ENCODE assay signal across 12 cellular contexts in genomic region chr1:178973671-178974091, GRCh38.
DNase-seq lines count a peak whose midpoint lies in the region; ATAC-seq and TF ChIP-seq lines count a peak whose summit lies in the region.
"Had no signal": no experiment of that assay in that cellular context is flagged by ENCODE, and none has a peak within 500 bp of the region (broad histone marks: within the 10 kb centered on the region; RNA-seq: fewer than 3 reads in every experiment).

No MANE protein-coding gene starts in this region.

- no peak for TF ChIP-seq CTCF in GM10266 (IDR thresholded peaks at IDR 0.05; ENCODE audit: control insufficient read depth, insufficient read depth, low read depth, missing control alignments)

- no peak overlapping the region for H3K27ac Mint-ChIP-seq in activated T-cell treated with anti-CD3 and anti-CD28 coated beads, Interleukin-2, amount 50 U/mL, for 24 hours
- no peak overlapping the region for H3K27ac Mint-ChIP-seq in stimulated activated effector memory CD8-positive, alpha-beta T cell treated with anti-CD3 and anti-CD28 coated beads, Interleukin-12 subunit alpha, Interleukin-12 subunit beta, amount 100 ng/mL, for 72 hours

- peak; percentile 49 for ATAC-seq in GM21360 (IDR thresholded peaks at IDR 0.05; ENCODE audit: unreplicated experiment)
- ATAC-seq in HG03159 (IDR thresholded peaks at IDR 0.05; ENCODE audit: unreplicated experiment): peak; percentile 54
- no peak for ATAC-seq in stimulated activated effector memory CD8-positive, alpha-beta T cell treated with anti-CD3 and anti-CD28 coated beads, Interleukin-12 subunit alpha, Interleukin-12 subunit beta, amount 100 ng/mL, for 72 hours
- ATAC-seq: left lobe of liver had no signal

- H3K27me3 Mint-ChIP-seq in activated T-cell treated with anti-CD3 and anti-CD28 coated beads, Interleukin-2, amount 50 U/mL, for 24 hours: peaks cover 18% of the 10 kb centered on the region

- H3K4me1 Mint-ChIP-seq in activated T-cell treated with anti-CD3 and anti-CD28 coated beads, Interleukin-2, amount 50 U/mL, for 24 hours (ENCODE audit: low read depth): peaks cover 9% of the 10 kb centered on the region
- peaks cover 14% of the 10 kb centered on the region for H3K4me1 Mint-ChIP-seq in stimulated activated effector memory CD8-positive, alpha-beta T cell treated with anti-CD3 and anti-CD28 coated beads, Interleukin-12 subunit alpha, Interleukin-12 subunit beta, amount 100 ng/mL, for 72 hours

- H3K4me3 Mint-ChIP-seq in activated T-cell treated with anti-CD3 and anti-CD28 coated beads, Interleukin-2, amount 50 U/mL, for 24 hours: no peak overlapping the region
- H3K4me3 Mint-ChIP-seq in stimulated activated effector memory CD8-positive, alpha-beta T cell treated with anti-CD3 and anti-CD28 coated beads, Interleukin-12 subunit alpha, Interleukin-12 subunit beta, amount 100 ng/mL, for 72 hours: no peak overlapping the region

- H3K9me3 Mint-ChIP-seq in activated T-cell treated with anti-CD3 and anti-CD28 coated beads, Interleukin-2, amount 50 U/mL, for 24 hours: peaks cover 26% of the 10 kb centered on the region
- H3K9me3 Mint-ChIP-seq in stimulated activated effector memory CD8-positive, alpha-beta T cell treated with anti-CD3 and anti-CD28 coated beads, Interleukin-12 subunit alpha, Interleukin-12 subunit beta, amount 100 ng/mL, for 72 hours: peaks cover 5% of the 10 kb centered on the region

- peak; percentile 3 for DNase-seq in GM10266 (ENCODE audit: extremely low spot score)
- DNase-seq in astrocyte of the hippocampus (ENCODE audit: low read depth, low spot score): peak; percentile 7
- no peak for DNase-seq in activated T-cell treated with anti-CD3 and anti-CD28 coated beads, Interleukin-2, amount 50 U/mL, for 24 hours
- DNase-seq in amygdala (lab: John Stamatoyannopoulos, UW): no peak
- no peak for DNase-seq in hypothalamus (lab: John Stamatoyannopoulos, UW)
- DNase-seq in stimulated activated effector memory CD8-positive, alpha-beta T cell treated with anti-CD3 and anti-CD28 coated beads, Interleukin-12 subunit alpha, Interleukin-12 subunit beta, amount 100 ng/mL, for 72 hours (ENCODE audit: low spot score in 2 of 2): no peak
- DNase-seq: activated CD4-positive, alpha-beta T cell treated with anti-CD3 and anti-CD28 coated beads, Interleukin-2, amount 50 U/mL, for 1 hour; AML-193; amniotic stem cell had no signal

- H3K36me3 Mint-ChIP-seq in activated T-cell treated with anti-CD3 and anti-CD28 coated beads, Interleukin-2, amount 50 U/mL, for 24 hours (ENCODE audit: low read depth): no peaks in the 10 kb centered on the region
- H3K36me3 Mint-ChIP-seq in stimulated activated effector memory CD8-positive, alpha-beta T cell treated with anti-CD3 and anti-CD28 coated beads, Interleukin-12 subunit alpha, Interleukin-12 subunit beta, amount 100 ng/mL, for 72 hours: no peaks in the 10 kb centered on the region

Comparison
In these comparisons a context has a peak if more than half of its experiments do, and no peak if none do; other contexts are left out.
1. DNase-seq: peak in GM10266 (single experiment) and astrocyte of the hippocampus (single experiment); none in activated T-cell treated with anti-CD3 and anti-CD28 coated beads, Interleukin-2, amount 50 U/mL, for 24 hours (single experiment), amygdala (0 of 56), hypothalamus (0 of 51) and stimulated activated effector memory CD8-positive, alpha-beta T cell treated with anti-CD3 and anti-CD28 coated beads, Interleukin-12 subunit alpha, Interleukin-12 subunit beta, amount 100 ng/mL, for 72 hours (0 of 2).